17 cellular contexts compared by ENCODE assay signal in genomic region chr1:203624341-203624712, GRCh38. TPM values are rescaled to one million over a fixed set of nuclear protein-coding genes. Genes with fewer than 3 reads are reported as not detected.
DNase-seq lines count a peak whose midpoint lies in the region; ATAC-seq and TF ChIP-seq lines count a peak whose summit lies in the region.
"Had no signal": no experiment of that assay in that cellular context is flagged by ENCODE, and none has a peak within 500 bp of the region (broad histone marks: within the 10 kb centered on the region; RNA-seq: fewer than 3 reads in every experiment).

No MANE protein-coding gene starts in this region.

- no peak overlapping the region for H4K5ac ChIP-seq in mesendoderm (ENCODE audit: low read length)

- H2BK5ac ChIP-seq in mesendoderm (ENCODE audit: low read length): no peak overlapping the region

- no peak for ATAC-seq in stimulated activated naive CD8-positive, alpha-beta T cell treated with anti-CD3 and anti-CD28 coated beads, Interleukin-15, amount 100 ng/mL, for 72 hours
- no peak for ATAC-seq in T-cell (replicated peaks in 1 of 4)
- ATAC-seq in CD4-positive, alpha-beta T cell (ENCODE audit: poor library complexity): no peak
- ATAC-seq: body of pancreas had no signal

- no peaks in the 10 kb centered on the region for H3K27me3 Mint-ChIP-seq in stimulated activated naive CD8-positive, alpha-beta T cell treated with anti-CD3 and anti-CD28 coated beads, Interleukin-15, Interleukin-2, amounts not matched to agents 100 ng/mL and 50 ng/mL, for 24 hours
- H3K27me3 Mint-ChIP-seq in stimulated activated naive CD8-positive, alpha-beta T cell treated with anti-CD3 and anti-CD28 coated beads, Interleukin-15, amount 100 ng/mL, for 72 hours: no peaks in the 10 kb centered on the region
- no peaks in the 10 kb centered on the region for H3K27me3 Mint-ChIP-seq in T-cell
- H3K27me3 Mint-ChIP-seq in CD4-positive, alpha-beta T cell: no peaks in the 10 kb centered on the region
- H3K27me3 Mint-ChIP-seq: IgD-negative memory B cell had no signal

- H3K4me3 ChIP-seq in mesendoderm (ENCODE audit: low read length): no peak overlapping the region
- H3K4me3 ChIP-seq: body of pancreas, lung had no signal

- no peaks in the 10 kb centered on the region for H3K27me3 ChIP-seq in mesendoderm (ENCODE audit: insufficient read depth, low read length, poor library complexity)
- H3K27me3 ChIP-seq in CD4-positive, alpha-beta T cell (ENCODE audit: control insufficient read depth, insufficient read depth, low read length): no peaks in the 10 kb centered on the region
- H3K27me3 ChIP-seq: BE2C, body of pancreas had no signal

- no peak overlapping the region for H3K27ac ChIP-seq in mesendoderm (ENCODE audit: low read depth, low read length)
- H3K27ac ChIP-seq in CD4-positive, alpha-beta T cell (ENCODE audit: low read depth, low read length): no peak overlapping the region
- H3K27ac ChIP-seq: body of pancreas had no signal

- no peak for TF ChIP-seq CTCF in CD4-positive, alpha-beta T cell (IDR thresholded peaks at IDR 0.05)

- no peaks in the 10 kb centered on the region for H3K9me3 Mint-ChIP-seq in stimulated activated naive CD8-positive, alpha-beta T cell treated with anti-CD3 and anti-CD28 coated beads, Interleukin-15, Interleukin-2, amounts not matched to agents 100 ng/mL and 50 ng/mL, for 24 hours
- H3K9me3 Mint-ChIP-seq in stimulated activated naive CD8-positive, alpha-beta T cell treated with anti-CD3 and anti-CD28 coated beads, Interleukin-15, amount 100 ng/mL, for 72 hours: no peaks in the 10 kb centered on the region
- H3K9me3 Mint-ChIP-seq in T-cell: no peaks in the 10 kb centered on the region
- H3K9me3 Mint-ChIP-seq in CD4-positive, alpha-beta T cell: no peaks in the 10 kb centered on the region
- H3K9me3 Mint-ChIP-seq: IgD-negative memory B cell had no signal

- H2BK15ac ChIP-seq in mesendoderm (replicated peaks; ENCODE audit: low read depth): no peak overlapping the region

- no peak overlapping the region for H3K4me2 ChIP-seq in mesendoderm (ENCODE audit: low read length)

- H3K4me1 Mint-ChIP-seq in stimulated activated naive CD8-positive, alpha-beta T cell treated with anti-CD3 and anti-CD28 coated beads, Interleukin-15, Interleukin-2, amounts not matched to agents 100 ng/mL and 50 ng/mL, for 24 hours (ENCODE audit: low read depth): peaks cover 57% of the 10 kb centered on the region
- peaks cover 50% of the 10 kb centered on the region for H3K4me1 Mint-ChIP-seq in stimulated activated naive CD8-positive, alpha-beta T cell treated with anti-CD3 and anti-CD28 coated beads, Interleukin-15, amount 100 ng/mL, for 72 hours
- peaks cover 20 to 37% (median 27%) of the 10 kb centered on the region in 3 donors for H3K4me1 Mint-ChIP-seq in T-cell
- H3K4me1 Mint-ChIP-seq in CD4-positive, alpha-beta T cell (ENCODE audit: low read depth): peaks cover 34% of the 10 kb centered on the region

- H3K9me3 ChIP-seq in CD4-positive, alpha-beta T cell (ENCODE audit: control insufficient read depth, low read length): no peaks in the 10 kb centered on the region
- H3K9me3 ChIP-seq: BE2C, body of pancreas had no signal

- POLR2A ChIA-PET in T-cell (lab: Charles Lee): no interaction called here
- POLR2A ChIA-PET in CD4-positive, alpha-beta T cell (lab: Charles Lee): no interaction called here

- H3K4ac ChIP-seq in mesendoderm (ENCODE audit: low read depth, low read length): no peak overlapping the region

- no peak overlapping the region for H3K23ac ChIP-seq in mesendoderm (ENCODE audit: low read length)

- no peaks in the 10 kb centered on the region for H3K36me3 ChIP-seq in mesendoderm (ENCODE audit: control insufficient read depth, insufficient read depth, low read length)
- H3K36me3 ChIP-seq: BE2C had no signal

- peaks cover 2% of the 10 kb centered on the region for H3K79me2 ChIP-seq in mesendoderm (ENCODE audit: control insufficient read depth, insufficient read depth, low read length)

- no peak overlapping the region for H2AK5ac ChIP-seq in mesendoderm (ENCODE audit: low read length)

- intact Hi-C loops in CD4-positive, alpha-beta T cell (cut with DNase I, micrococcal nuclease): loop anchor here (2.0 to 10.0 kb wide), 3 partner anchors 120 to 360 kb away; no protein-coding TSS in a partner anchor

- H3K18ac ChIP-seq in mesendoderm (ENCODE audit: low read length): no peak overlapping the region

- H3K36me3 Mint-ChIP-seq in stimulated activated naive CD8-positive, alpha-beta T cell treated with anti-CD3 and anti-CD28 coated beads, Interleukin-15, Interleukin-2, amounts not matched to agents 100 ng/mL and 50 ng/mL, for 24 hours (ENCODE audit: low read depth): no peaks in the 10 kb centered on the region
- H3K36me3 Mint-ChIP-seq in T-cell: peaks cover 3% of the 10 kb centered on the region
- H3K36me3 Mint-ChIP-seq in CD4-positive, alpha-beta T cell (ENCODE audit: low read depth): peaks cover 13% of the 10 kb centered on the region
- H3K36me3 Mint-ChIP-seq: IgD-negative memory B cell had no signal

- H3K27ac Mint-ChIP-seq in stimulated activated naive CD8-positive, alpha-beta T cell treated with anti-CD3 and anti-CD28 coated beads, Interleukin-15, Interleukin-2, amounts not matched to agents 100 ng/mL and 50 ng/mL, for 24 hours: peak overlapping the region; percentile 49
- no peak overlapping the region for H3K27ac Mint-ChIP-seq in stimulated activated naive CD8-positive, alpha-beta T cell treated with anti-CD3 and anti-CD28 coated beads, Interleukin-15, amount 100 ng/mL, for 72 hours
- H3K27ac Mint-ChIP-seq in T-cell: peak overlapping the region; percentile 48 to 68
- H3K27ac Mint-ChIP-seq in CD4-positive, alpha-beta T cell: no peak overlapping the region

- no peak overlapping the region for H3K4me3 Mint-ChIP-seq in stimulated activated naive CD8-positive, alpha-beta T cell treated with anti-CD3 and anti-CD28 coated beads, Interleukin-15, Interleukin-2, amounts not matched to agents 100 ng/mL and 50 ng/mL, for 24 hours
- no peak overlapping the region for H3K4me3 Mint-ChIP-seq in stimulated activated naive CD8-positive, alpha-beta T cell treated with anti-CD3 and anti-CD28 coated beads, Interleukin-15, amount 100 ng/mL, for 72 hours
- H3K4me3 Mint-ChIP-seq in T-cell: no peak overlapping the region
- no peak overlapping the region for H3K4me3 Mint-ChIP-seq in CD4-positive, alpha-beta T cell

- peaks cover 3% of the 10 kb centered on the region for H3K79me1 ChIP-seq in mesendoderm (ENCODE audit: low read length)

- DNase-seq in stimulated activated naive CD8-positive, alpha-beta T cell treated with anti-CD3 and anti-CD28 coated beads, Interleukin-15, amount 100 ng/mL, for 72 hours: no peak
- DNase-seq in T-cell (no peak), mesendoderm (peak; percentile 61), NCI-H82 (lab: John Stamatoyannopoulos, UW) (no peak), epidermal melanocyte (ENCODE audit: insufficient read length, low spot score) (no peak)
- no peak for DNase-seq in CD4-positive, alpha-beta T cell
- DNase-seq: activated gamma-delta T cell; BE2C; effector memory CD4-positive, alpha-beta T cell; H7; NCI-H1694; NCI-H446 treated with DMSO at 0.1 percent for 48 hours; occipital lobe had no signal

- no peak overlapping the region for H4K8ac ChIP-seq in mesendoderm (ENCODE audit: low read depth, low read length)

- CTCF ChIA-PET in T-cell (lab: Charles Lee): interaction anchor here in 1 of 2 donors (1.3 kb wide), 1 partner anchor 78 kb away, joined by 4 read pairs; no protein-coding TSS in a partner anchor
- CTCF ChIA-PET in CD4-positive, alpha-beta T cell (lab: Charles Lee): interaction anchor here (0.5 kb wide), 1 partner anchor 30 kb away, joined by 4 read pairs; no protein-coding TSS in a partner anchor

- H2BK120ac ChIP-seq in mesendoderm (ENCODE audit: low read depth, low read length): no peak overlapping the region

- H3K9ac ChIP-seq in mesendoderm (ENCODE audit: low read length): no peak overlapping the region

- peaks cover 5% of the 10 kb centered on the region for H3K4me1 ChIP-seq in mesendoderm (ENCODE audit: control insufficient read depth, low read depth, low read length)

- H3K56ac ChIP-seq in mesendoderm (ENCODE audit: low read length): peak overlapping the region; percentile 53

RNA-seq across cellular contexts. Expression of gene ATP2B4, which starts 2.3 kb away (rescaled TPM):
- total RNA-seq in T-cell: 10 to 100 TPM; 45.5 to 93.1 (median 84.9) TPM
- polyA plus RNA-seq in mesendoderm (2013, experiment 1 of 2): 9.3 TPM
- polyA plus RNA-seq in mesendoderm (2013, experiment 2 of 2): 8.2 TPM
- 10 to 100 TPM; 23.6 to 23.7 TPM for total RNA-seq in CD4-positive, alpha-beta T cell

Comparison
In these comparisons a context has a peak if more than half of its experiments do, and no peak if none do; other contexts are left out.
1. H3K27ac Mint-ChIP-seq: peak in stimulated activated naive CD8-positive, alpha-beta T cell treated with anti-CD3 and anti-CD28 coated beads, Interleukin-15, Interleukin-2, amounts not matched to agents 100 ng/mL and 50 ng/mL, for 24 hours (single experiment) and T-cell (2 of 2); none in stimulated activated naive CD8-positive, alpha-beta T cell treated with anti-CD3 and anti-CD28 coated beads, Interleukin-15, amount 100 ng/mL, for 72 hours (0 of 2) and CD4-positive, alpha-beta T cell (single experiment).